ENCODE assay signal across 9 cellular contexts in genomic region chr2:48600204-48600813, GRCh38. TPM values are rescaled to one million over a fixed set of nuclear protein-coding genes. Genes with fewer than 3 reads are reported as not detected.
DNase-seq lines count a peak whose midpoint lies in the region; ATAC-seq, FAIRE-seq and TF ChIP-seq lines count a peak whose summit lies in the region.
"Had no signal": no experiment of that assay in that cellular context is flagged by ENCODE, and none has a peak within 500 bp of the region (broad histone marks: within the 10 kb centered on the region; RNA-seq: fewer than 3 reads in every experiment).

No MANE protein-coding gene starts in this region.

- no peak for TF ChIP-seq POLR2A in K562 (conservative IDR thresholded peaks at IDR 0.05)

- intact Hi-C loops in CD4-positive, alpha-beta memory T cell (cut with micrococcal nuclease): loop anchor here (10.0 kb wide), 1 partner anchor 1544 kb away; no protein-coding TSS in a partner anchor
- intact Hi-C loops in K562 (cut with micrococcal nuclease): loop anchor here (1.0 to 10.0 kb wide), 5 partner anchors 22 to 1892 kb away; no protein-coding TSS in a partner anchor
- intact Hi-C loops in left lung (cut with DNase I): loop anchor here in 1 of 2 donors (10.0 kb wide), 1 partner anchor 344 kb away; no protein-coding TSS in a partner anchor

- peak overlapping the region; percentile 74 for H3K4me2 ChIP-seq in GM23248 (ENCODE audit: unreplicated experiment)
- H3K4me2 ChIP-seq in K562 (ENCODE audit: insufficient read depth, low read length): no peak overlapping the region

- no peak overlapping the region for H3K4me3 Mint-ChIP-seq in CD4-positive, alpha-beta memory T cell
- H3K4me3 Mint-ChIP-seq: memory B cell had no signal

- H3K79me2 ChIP-seq in GM23248 (ENCODE audit: insufficient read depth) (no peaks in the 10 kb centered on the region), K562 (ENCODE audit: control insufficient read depth, insufficient read depth, low read length) (no peaks in the 10 kb centered on the region)

- DNase-seq in CD4-positive, alpha-beta memory T cell: peak in 4 of 5 donors; percentile 1 to 10 (median 6)
- peak; percentile 65 for DNase-seq in GM23248
- peak; percentile 48 for DNase-seq in NCI-H2171 treated with DMSO at 0.1 percent for 48 hours (lab: John Stamatoyannopoulos, UW)
- DNase-seq in K562 (ENCODE audit: extremely low read depth in 1 of 4, low spot score in 3 of 4): peak; percentile 20 to 63 (median 28)
- DNase-seq in left lung: no peak
- no peak for DNase-seq in activated T-cell treated with anti-CD3 and anti-CD28 coated beads, Interleukin-2, amount 50 U/mL, for 48 hours
- no peak for DNase-seq in GF-D8 (lab: John Stamatoyannopoulos, UW)

- H3K27me3 Mint-ChIP-seq in CD4-positive, alpha-beta memory T cell: no peaks in the 10 kb centered on the region

- no peaks in the 10 kb centered on the region for H3K36me3 ChIP-seq in CD4-positive, alpha-beta memory T cell (ENCODE audit: insufficient read depth, low read length)
- H3K36me3 ChIP-seq in GM23248 (ENCODE audit: low read depth) (no peaks in the 10 kb centered on the region), K562 (ENCODE audit: control insufficient read depth, insufficient read depth, low read length) (no peaks in the 10 kb centered on the region; the same call in 1 of the 3 replicates), left lung (no peaks in the 10 kb centered on the region)

- no peaks in the 10 kb centered on the region for H3K9me2 ChIP-seq in GM23248 (ENCODE audit: insufficient read depth)

- WGBS in GM23248 (ENCODE audit: low coverage in 1 of 2, low lambda C conversion rate in 2 of 2, missing lambda C conversion rate in 2 of 2), 2 experiments: 26 to 30% methylated on average over 4 of the region's 4 CpGs
- WGBS in K562 (ENCODE audit: insufficient coverage, low coverage, missing lambda C conversion rate): 26% methylated on average over 4 of the region's 4 CpGs

- H2AFZ ChIP-seq in GM23248: peak overlapping the region; percentile 37
- peak overlapping the region; percentile 60; the same call in 1 of the 2 replicates for H2AFZ ChIP-seq in K562 (ENCODE audit: low read depth, low read length)

- ATAC-seq in K562 (peak; percentile 69), left lung (peak; percentile 88), HG02970 (IDR thresholded peaks at IDR 0.05; ENCODE audit: low FRiP score, unreplicated experiment) (no peak)

- H3K9me1 ChIP-seq in K562 (ENCODE audit: control insufficient read depth, insufficient read depth, low read length): no peaks in the 10 kb centered on the region

- no peak overlapping the region for H3K27ac Mint-ChIP-seq in CD4-positive, alpha-beta memory T cell
- H3K27ac Mint-ChIP-seq: memory B cell had no signal

- POLR2A ChIA-PET in CD4-positive, alpha-beta memory T cell (lab: Charles Lee; ENCODE audit: partially characterized antibody): no interaction called here
- POLR2A ChIA-PET in K562 (lab: Yijun Ruan, JAX): interaction anchor here (1.0 kb wide), 1 partner anchor 132 kb away, joined by 3 read pairs; no protein-coding TSS in a partner anchor

- H3K4me1 Mint-ChIP-seq in CD4-positive, alpha-beta memory T cell: no peaks in the 10 kb centered on the region
- H3K4me1 Mint-ChIP-seq: memory B cell had no signal

- H4K20me1 ChIP-seq in GM23248 (ENCODE audit: insufficient read depth) (no peaks in the 10 kb centered on the region), K562 (replicated peaks; ENCODE audit: control insufficient read depth, insufficient read depth, low read length) (no peaks in the 10 kb centered on the region)

- no peaks in the 10 kb centered on the region for H3K9me3 Mint-ChIP-seq in CD4-positive, alpha-beta memory T cell
- H3K9me3 Mint-ChIP-seq: memory B cell had no signal

- H3K4me3 ChIP-seq in CD4-positive, alpha-beta memory T cell (ENCODE audit: low read length in 2 of 2): no peak overlapping the region
- H3K4me3 ChIP-seq in GM23248 (no peak overlapping the region), K562 (no peak overlapping the region), left lung (no peak overlapping the region)

- TF ChIP-seq RAD21 in K562 (CRISPR knock-in tag; conservative IDR thresholded peaks at IDR 0.05 in 1 of 2, IDR thresholded peaks at IDR 0.05 in 1 of 2): peak; percentile 87 to 90

- H3K27me3 ChIP-seq in CD4-positive, alpha-beta memory T cell (ENCODE audit: insufficient read depth, low read length): no peaks in the 10 kb centered on the region
- no peaks in the 10 kb centered on the region for H3K27me3 ChIP-seq in GM23248 (replicated peaks; ENCODE audit: insufficient read depth)
- no peaks in the 10 kb centered on the region for H3K27me3 ChIP-seq in K562 (ENCODE audit: control insufficient read depth in 2 of 2, insufficient read depth in 2 of 2, low read length in 2 of 2)
- H3K27me3 ChIP-seq in left lung: no peaks in the 10 kb centered on the region

- no TSS peak for BruUV-seq in K562 (replicated peaks; lab: Mats Ljungman, UMichigan)

- H3K9ac ChIP-seq in GM23248 (peak overlapping the region; percentile 60), K562 (ENCODE audit: insufficient read depth in 1 of 2, low read depth in 2 of 2, low read length in 2 of 2) (no peak overlapping the region)

- no peaks in the 10 kb centered on the region for H3K4me1 ChIP-seq in CD4-positive, alpha-beta memory T cell (ENCODE audit: insufficient read depth, low read length)
- H3K4me1 ChIP-seq in GM23248 (ENCODE audit: insufficient read depth) (peaks cover 17% of the 10 kb centered on the region), K562 (replicated peaks in 1 of 2; ENCODE audit: control insufficient read depth in 2 of 2, insufficient read depth in 2 of 2, low read length in 2 of 2) (peaks cover 3 to 4% of the 10 kb centered on the region in 2 experiments; a peak in 3 of 5 replicates), left lung (no peaks in the 10 kb centered on the region)

- TF ChIP-seq CTCF in K562 (IDR thresholded peaks at IDR 0.05 in 2 of 3, conservative IDR thresholded peaks at IDR 0.05 in 1 of 3; ENCODE audit: insufficient read depth in 2 of 3, low read depth in 1 of 3, low read length in 3 of 3) (peak; percentile 45 to 87 (median 71); a peak in 5 of 6 replicates), left lung (IDR thresholded peaks at IDR 0.05) (peak; percentile 48 to 68)

- no peak overlapping the region for H3K27ac ChIP-seq in CD4-positive, alpha-beta memory T cell (ENCODE audit: low read depth, low read length)
- peak overlapping the region; percentile 75 for H3K27ac ChIP-seq in GM23248
- H3K27ac ChIP-seq in K562 (ENCODE audit: extremely low read depth, low read depth, low read length): no peak overlapping the region
- H3K27ac ChIP-seq in left lung: no peak overlapping the region

- H3F3A ChIP-seq in GM23248 (ENCODE audit: insufficient read depth): peaks cover 9% of the 10 kb centered on the region

- in situ Hi-C loops in GM23248 (cut with MboI) (loop anchor here (25.0 kb wide), 2 partner anchors 337 to 1537 kb away; no protein-coding TSS in a partner anchor), K562 (cut with MboI) (loop anchor here (25.0 kb wide), 1 partner anchor 1887 kb away; no protein-coding TSS in a partner anchor)

- H3K36me3 Mint-ChIP-seq in CD4-positive, alpha-beta memory T cell: peaks cover 0 to 3% of the 10 kb centered on the region in 2 donors
- H3K36me3 Mint-ChIP-seq: memory B cell had no signal

- FAIRE-seq in K562 (lab: Jason Lieb, UNC): peak; percentile 58

- TF ChIP-seq EP300 in K562 (IDR thresholded peaks at IDR 0.05; ENCODE audit: low read length): no peak

- H3K9me3 ChIP-seq in CD4-positive, alpha-beta memory T cell (ENCODE audit: control insufficient read depth in 1 of 2, low read length in 2 of 2): no peaks in the 10 kb centered on the region
- H3K9me3 ChIP-seq in GM23248 (ENCODE audit: low read depth) (no peaks in the 10 kb centered on the region), K562 (replicated peaks; ENCODE audit: control insufficient read depth, insufficient read depth, low read depth, low read length) (peaks cover 4% of the 10 kb centered on the region), left lung (no peaks in the 10 kb centered on the region)

- CTCF ChIA-PET in CD4-positive, alpha-beta memory T cell (lab: Charles Lee; ENCODE audit: partially characterized antibody): interaction anchor here (0.9 to 1.8 kb wide), 3 partner anchors 16 to 127 kb away, joined by 3 to 4 read pairs (median 3); no protein-coding TSS in a partner anchor
- CTCF ChIA-PET in K562 (lab: Yijun Ruan, JAX; ENCODE audit: low intra/inter-chr PET ratio): interaction anchor here (0.6 to 1.3 kb wide), 5 partner anchors 126 to 1802 kb away, joined by 3 to 4 read pairs (median 4); no protein-coding TSS in a partner anchor

TF ChIP-seq in K562, 482 proteins besides CTCF, POLR2A, EP300 and RAD21 (continues in another document):
- TF ChIP-seq SMC3 (conservative IDR thresholded peaks at IDR 0.05; ENCODE audit: insufficient read depth, low read depth, low read length): peak; percentile 73
- TF ChIP-seq ZSCAN29 (IDR thresholded peaks at IDR 0.05): no peak

RNA-seq across cellular contexts. Expression of gene GTF2A1L, which starts 17.3 kb away (rescaled TPM):
- total RNA-seq in CD4-positive, alpha-beta memory T cell: not detected
- not detected for polyA plus RNA-seq in CD4-positive, alpha-beta memory T cell
- total RNA-seq in GM23248 (2014; rRNA removed; shearing (Covaris generic)): 0.13 and 0.76 TPM in 2 replicates
- polyA plus RNA-seq in GM23248 (2016; fragmentation: Nextera tagmentation; extraction: Ambion mirVana) (0.13 and 0.27 TPM in 2 replicates), K562 (2011; rRNA removed) (not detected in 2 replicates), K562 (2014; fragmentation: Illumina TruSeq; extraction: Trizol) (not detected in 2 replicates), K562 (2014; fragmentation: Nextera tagmentation; extraction: Ambion mirVana) (under 1 TPM; 0.06 to 0.35 TPM), K562 (2014; rRNA removed) (0.05 TPM in 1 of 2 replicates, not detected in the other)
- not detected in 2 replicates for total RNA-seq in K562 (2011; cell fraction: chromatin; rRNA removed; ENCODE audit: low replicate concordance)
- not detected in 2 replicates for total RNA-seq in K562 (2011; cell fraction: nucleolus; rRNA removed)
- not detected in 2 replicates for total RNA-seq in K562 (2011; cell fraction: nucleoplasm; rRNA removed)
- total RNA-seq in K562 (2014; rRNA removed) (not detected in 2 replicates), K562 (2014; rRNA removed; fragmentation: Illumina TruSeq; extraction: Trizol) (not detected in 2 replicates), K562 (2015; rRNA removed; fragmentation: Illumina TruSeq; extraction: Trizol) (0.18 TPM in 1 of 2 replicates, not detected in the other), K562 (2021) (not detected in 2 replicates), left lung (under 1 TPM in 1 of 2 donors, not detected in 1; 0.34 TPM)
- polyA plus RNA-seq in K562 (2011; cell fraction: cytosol; rRNA removed): 0.06 TPM in 1 of 2 replicates, not detected in the other
- not detected in 2 replicates for polyA plus RNA-seq in K562 (2011; cell fraction: nucleus; rRNA removed)
- polyA plus RNA-seq in K562 (2012): 0.14 TPM in 1 of 2 replicates, not detected in the other
- polyA minus RNA-seq in K562 (2011; rRNA and poly(A)+ RNA removed): not detected in 2 replicates
- polyA minus RNA-seq in K562 (2011; cell fraction: cytosol; rRNA and poly(A)+ RNA removed): not detected in 2 replicates
- not detected in 2 replicates for polyA minus RNA-seq in K562 (2011; cell fraction: nucleus; rRNA and poly(A)+ RNA removed)

Comparison
In these comparisons a context has a peak if more than half of its experiments do, and no peak if none do; other contexts are left out.
1. DNase-seq: peak in CD4-positive, alpha-beta memory T cell (4 of 5), GM23248 (single experiment), NCI-H2171 treated with DMSO at 0.1 percent for 48 hours (single experiment) and K562 (4 of 4); none in left lung (0 of 2), activated T-cell treated with anti-CD3 and anti-CD28 coated beads, Interleukin-2, amount 50 U/mL, for 48 hours (0 of 2) and GF-D8 (single experiment).